Comparison of ENCODE assay signal across 8 cellular contexts in the genomic region with DNA sequence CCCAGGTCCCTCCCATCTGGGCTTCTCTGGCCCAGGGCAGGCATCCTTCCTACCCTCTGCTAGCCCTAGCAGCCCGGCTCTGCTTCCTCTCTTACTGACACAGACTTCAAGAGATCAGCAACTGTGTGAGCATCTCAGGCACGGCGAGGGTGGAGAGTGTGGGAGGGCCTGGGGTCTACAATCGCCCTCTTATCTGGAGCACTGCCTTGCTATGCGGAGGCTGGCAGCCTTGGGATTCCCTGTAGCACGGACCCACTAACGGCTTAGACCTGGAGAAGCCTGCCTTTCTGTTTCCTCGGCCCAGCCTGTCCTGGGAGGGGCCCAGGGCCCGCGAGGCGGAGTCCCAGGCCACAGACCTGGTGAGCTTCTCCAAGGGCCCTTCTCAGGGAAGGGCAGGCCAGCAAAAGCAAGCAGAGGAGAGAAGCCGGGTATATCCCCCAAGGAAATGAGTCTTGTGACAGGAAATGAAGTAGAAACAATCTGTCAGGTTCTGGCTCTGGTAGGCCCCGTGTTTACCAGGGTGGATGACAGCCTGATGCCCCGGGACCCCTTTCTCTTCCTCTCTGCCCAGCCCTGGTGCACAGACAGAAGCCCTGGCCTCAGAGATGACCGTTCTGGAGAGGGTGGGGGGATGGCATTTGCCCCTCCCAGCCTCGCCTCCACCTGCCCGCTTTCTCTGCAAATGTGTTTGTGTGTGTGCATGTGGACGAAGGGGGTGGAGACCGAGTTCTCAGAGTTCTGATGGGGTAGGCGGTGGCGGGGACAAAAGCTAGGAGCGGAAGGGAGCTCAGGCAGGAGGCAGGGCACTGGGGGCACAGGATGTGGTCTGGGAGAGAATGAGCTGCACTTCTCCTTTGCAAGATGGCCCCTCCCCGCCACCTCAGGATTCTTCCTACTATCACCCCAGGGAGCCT. TPM values are rescaled to one million over a fixed set of nuclear protein-coding genes. Genes with fewer than 3 reads are reported as not detected.
DNase-seq lines count a peak whose midpoint lies in the region; ATAC-seq and TF ChIP-seq lines count a peak whose summit lies in the region.

No MANE protein-coding gene starts in this region.

- DNase-seq in CD8-positive, alpha-beta T cell, result peak in 6 of 7 experiments; percentile 48 to 87 (median 72)
- peak; percentile 50 for DNase-seq in NCI-H2227 (lab: John Stamatoyannopoulos, UW; ENCODE audit: unreplicated experiment)
- DNase-seq in activated T-cell treated with anti-CD3 and anti-CD28 coated beads, Interleukin-2, amount 50 U/mL, for 4 hours, result peak; percentile 39
- DNase-seq in foreskin melanocyte, result peak; percentile 78
- peak; percentile 92 for DNase-seq in posterior vena cava (ENCODE audit: low spot score)
- DNase-seq in NCI-H510A (lab: John Stamatoyannopoulos, UW), result no peak
- DNase-seq in NCI-H2196 treated with DMSO at 0.1 percent for 48 hours (lab: John Stamatoyannopoulos, UW; ENCODE audit: unreplicated experiment), result no peak
- DNase-seq in GM19240 (ENCODE audit: insufficient read length, low spot score), result no peak

- H3K9me3 Mint-ChIP-seq in CD8-positive, alpha-beta T cell, result no peaks in the 10 kb centered on the region
- no peaks in the 10 kb centered on the region for H3K9me3 Mint-ChIP-seq in activated T-cell treated with anti-CD3 and anti-CD28 coated beads, Interleukin-2, amount 50 U/mL, for 4 hours

- peak overlapping the region; percentile 74 for H3K27ac ChIP-seq in CD8-positive, alpha-beta T cell (ENCODE audit: low read depth, low read length)

- ATAC-seq in CD8-positive, alpha-beta T cell, result peak; percentile 6
- peak; percentile 4 for ATAC-seq in activated T-cell treated with anti-CD3 and anti-CD28 coated beads, Interleukin-2, amount 50 U/mL, for 4 hours

- CTCF ChIA-PET in CD8-positive, alpha-beta T cell (lab: Charles Lee), result interaction anchor here (0.9 to 9.8 kb wide), 14 partner anchors 8 to 269 kb away, joined by 3 to 210 read pairs (median 5); partner anchors contain the start of genes MOSPD3, POP7, SLC12A9 and TSC22D4

- H3K4me3 Mint-ChIP-seq in CD8-positive, alpha-beta T cell, result peak overlapping the region; percentile 96
- peak overlapping the region; percentile 95 for H3K4me3 Mint-ChIP-seq in activated T-cell treated with anti-CD3 and anti-CD28 coated beads, Interleukin-2, amount 50 U/mL, for 4 hours

- H3K4me1 Mint-ChIP-seq in CD8-positive, alpha-beta T cell (ENCODE audit: low read depth), result peaks cover 37% of the 10 kb centered on the region
- peaks cover 43% of the 10 kb centered on the region for H3K4me1 Mint-ChIP-seq in activated T-cell treated with anti-CD3 and anti-CD28 coated beads, Interleukin-2, amount 50 U/mL, for 4 hours (ENCODE audit: low read depth)

- H3K4me1 ChIP-seq in CD8-positive, alpha-beta T cell (ENCODE audit: insufficient read depth, low read length), result peaks cover 41% of the 10 kb centered on the region

- H3K4me3 ChIP-seq in CD8-positive, alpha-beta T cell (ENCODE audit: low read depth, low read length), result peak overlapping the region; percentile 96

- H3K9me3 ChIP-seq in CD8-positive, alpha-beta T cell (ENCODE audit: low read length), result no peaks in the 10 kb centered on the region

- no peaks in the 10 kb centered on the region for H3K27me3 Mint-ChIP-seq in CD8-positive, alpha-beta T cell (ENCODE audit: low read depth)
- no peaks in the 10 kb centered on the region for H3K27me3 Mint-ChIP-seq in activated T-cell treated with anti-CD3 and anti-CD28 coated beads, Interleukin-2, amount 50 U/mL, for 4 hours (ENCODE audit: low read depth)

- no peak for TF ChIP-seq CTCF in CD8-positive, alpha-beta T cell (IDR thresholded peaks at IDR 0.05)

- peaks cover 28% of the 10 kb centered on the region for H3K36me3 Mint-ChIP-seq in CD8-positive, alpha-beta T cell
- H3K36me3 Mint-ChIP-seq in activated T-cell treated with anti-CD3 and anti-CD28 coated beads, Interleukin-2, amount 50 U/mL, for 4 hours (ENCODE audit: insufficient read depth), result peaks cover 6% of the 10 kb centered on the region

- peaks cover 39% of the 10 kb centered on the region for H3K36me3 ChIP-seq in CD8-positive, alpha-beta T cell (ENCODE audit: insufficient read depth, low read length)

- intact Hi-C loops in CD8-positive, alpha-beta T cell (cut with DNase I, micrococcal nuclease), result loop anchor here in 1 of 2 experiments (1.0 kb wide), 1 partner anchor 13 kb away; no protein-coding TSS in a partner anchor
- intact Hi-C loops in posterior vena cava (cut with DNase I), result no loop called here

- POLR2A ChIA-PET in CD8-positive, alpha-beta T cell (lab: Charles Lee), result interaction anchor here (0.6 to 5.2 kb wide), 22 partner anchors 9 to 1112 kb away, joined by 3 to 58 read pairs (median 5); partner anchors contain the start of genes AGFG2, GNB2, MEPCE and MOSPD3

- H3K27ac Mint-ChIP-seq in CD8-positive, alpha-beta T cell, result no peak overlapping the region

- H3K27me3 ChIP-seq in CD8-positive, alpha-beta T cell (ENCODE audit: insufficient read depth, low read length), result no peaks in the 10 kb centered on the region

RNA-seq across cellular contexts. Expression of gene LRCH4, which starts 2.5 kb away (rescaled TPM):
- total RNA-seq in CD8-positive, alpha-beta T cell, result 100 to 1,000 TPM; 244 to 254 TPM
- total RNA-seq in activated T-cell treated with anti-CD3 and anti-CD28 coated beads, Interleukin-2, amount 50 U/mL, for 4 hours, result 10 to 100 TPM; 69.3 to 75.5 (median 73.1) TPM
- 10 to 100 TPM; 28.5 to 30.7 TPM for total RNA-seq in posterior vena cava

RNA-seq across cellular contexts. Expression of gene FBXO24, which starts 2.7 kb away (rescaled TPM):
- total RNA-seq in CD8-positive, alpha-beta T cell, result under 1 TPM; 0.30 to 0.53 TPM
- total RNA-seq in activated T-cell treated with anti-CD3 and anti-CD28 coated beads, Interleukin-2, amount 50 U/mL, for 4 hours, result under 1 TPM; 0.14 to 0.40 (median 0.34) TPM
- under 1 TPM; 0.14 to 0.51 TPM for total RNA-seq in posterior vena cava

RNA-seq across cellular contexts. Expression of gene SAP25, which starts 9.7 kb away (rescaled TPM):
- 10 to 100 TPM; 30.2 to 30.5 TPM for total RNA-seq in CD8-positive, alpha-beta T cell
- 1 to 10 TPM; 6.2 to 8.1 (median 7.6) TPM for total RNA-seq in activated T-cell treated with anti-CD3 and anti-CD28 coated beads, Interleukin-2, amount 50 U/mL, for 4 hours
- 1 to 10 TPM; 2.8 to 5.0 TPM for total RNA-seq in posterior vena cava

RNA-seq across cellular contexts. Expression of gene PCOLCE, which starts 18.8 kb away (rescaled TPM):
- total RNA-seq in CD8-positive, alpha-beta T cell, result 1 to 10 TPM; 7.9 to 8.0 TPM
- total RNA-seq in activated T-cell treated with anti-CD3 and anti-CD28 coated beads, Interleukin-2, amount 50 U/mL, for 4 hours, result 1 to 10 TPM; 1.4 to 3.1 (median 2.0) TPM
- total RNA-seq in posterior vena cava, result 100 to 1,000 TPM in 1 of 2 donors, 10 to 100 TPM in 1; 79.5 to 230 TPM

RNA-seq across cellular contexts. Expression of gene MOSPD3, which starts 29.0 kb away (rescaled TPM):
- total RNA-seq in CD8-positive, alpha-beta T cell, result 10 to 100 TPM; 10.3 to 10.5 TPM
- total RNA-seq in activated T-cell treated with anti-CD3 and anti-CD28 coated beads, Interleukin-2, amount 50 U/mL, for 4 hours, result 1 to 10 TPM; 7.8 to 8.4 (median 7.9) TPM
- total RNA-seq in posterior vena cava, result 10 to 100 TPM; 10.8 to 16.3 TPM

Comparison
In these comparisons a context has a peak if more than half of its experiments do, and no peak if none do; other contexts are left out.
1. DNase-seq: peak in CD8-positive, alpha-beta T cell (6 of 7), NCI-H2227 (single experiment), activated T-cell treated with anti-CD3 and anti-CD28 coated beads, Interleukin-2, amount 50 U/mL, for 4 hours (single experiment), foreskin melanocyte (single experiment) and posterior vena cava (single experiment); none in NCI-H510A (single experiment), NCI-H2196 treated with DMSO at 0.1 percent for 48 hours (single experiment) and GM19240 (single experiment).